Comparison of ENCODE assay signal across 15 cellular contexts in genomic region chr3:58627580-58627894, GRCh38. TPM values are rescaled to one million over a fixed set of nuclear protein-coding genes. Genes with fewer than 3 reads are reported as not detected.
A peak's percentile ranks its signal among the peaks of the same experiment; 100 is the strongest.
DNase-seq lines count a peak whose midpoint lies in the region; ATAC-seq and TF ChIP-seq lines count a peak whose summit lies in the region.
"Had no signal": no experiment of that assay in that cellular context is flagged by ENCODE, and none has a peak within 500 bp of the region (broad histone marks: within the 10 kb centered on the region; RNA-seq: fewer than 3 reads in every experiment).

No MANE protein-coding gene starts in this region.

- ATAC-seq in lung (ENCODE audit: insufficient read depth, low FRiP score) (no peak), HG03565 (IDR thresholded peaks at IDR 0.05; ENCODE audit: unreplicated experiment) (no peak), HG02623 (IDR thresholded peaks at IDR 0.05; ENCODE audit: unreplicated experiment) (no peak)
- ATAC-seq: HCT116 had no signal

- 56% methylated on average over 3 of the region's 3 CpGs for WGBS in esophagus muscularis mucosa
- WGBS in lung, 2 donors: 31 to 55% methylated on average over 3 of the region's 3 CpGs

- H3K9me3 Mint-ChIP-seq in MCF 10A (ENCODE audit: unreplicated experiment): no peaks in the 10 kb centered on the region
- H3K9me3 Mint-ChIP-seq: activated naive CD8-positive, alpha-beta T cell treated with anti-CD3 and anti-CD28 coated beads for 36 hours had no signal

- TF ChIP-seq POLR2A in breast epithelium (IDR thresholded peaks at IDR 0.05) (no peak), esophagus muscularis mucosa (IDR thresholded peaks at IDR 0.05; ENCODE audit: low read depth) (no peak)

- H3K27me3 Mint-ChIP-seq in MCF 10A (ENCODE audit: insufficient read depth, unreplicated experiment): no peaks in the 10 kb centered on the region
- H3K27me3 Mint-ChIP-seq: activated naive CD8-positive, alpha-beta T cell treated with anti-CD3 and anti-CD28 coated beads for 36 hours had no signal

- TF ChIP-seq EP300 in esophagus muscularis mucosa (IDR thresholded peaks at IDR 0.05): no peak

- peak overlapping the region in 2 of 3 donors; percentile 0 to 34 for H3K4me3 ChIP-seq in breast epithelium
- no peak overlapping the region for H3K4me3 ChIP-seq in esophagus muscularis mucosa
- H3K4me3 ChIP-seq in lung: no peak overlapping the region

- peaks cover 5% of the 10 kb centered on the region for H3K4me1 Mint-ChIP-seq in MCF 10A (ENCODE audit: insufficient read depth, unreplicated experiment)
- H3K4me1 Mint-ChIP-seq: activated naive CD8-positive, alpha-beta T cell treated with anti-CD3 and anti-CD28 coated beads for 36 hours had no signal

- CTCF ChIA-PET in MCF 10A (lab: Yijun Ruan, JAX): interaction anchor here (0.6 to 14.9 kb wide), 8 partner anchors 12 to 320 kb away, joined by 3 to 358 read pairs (median 4); partner anchors contain the start of gene FAM107A

- H3K4me1 ChIP-seq in breast epithelium (peaks cover 0 to 24% of the 10 kb centered on the region in 2 donors), esophagus muscularis mucosa (peaks cover 37 to 40% (median 37%) of the 10 kb centered on the region in 4 donors), lung (ENCODE audit: control insufficient read depth in 2 of 2, insufficient read depth in 2 of 2, low read length in 2 of 2) (peaks cover 0 to 19% of the 10 kb centered on the region in 2 donors)

- no peak overlapping the region for H3K4me3 Mint-ChIP-seq in MCF 10A (ENCODE audit: unreplicated experiment)
- H3K4me3 Mint-ChIP-seq: activated naive CD8-positive, alpha-beta T cell treated with anti-CD3 and anti-CD28 coated beads for 36 hours had no signal

- intact Hi-C loops in breast epithelium (cut with DNase I; ENCODE audit: low total_unique reads): no loop called here
- intact Hi-C loops in MCF 10A (cut with micrococcal nuclease): no loop called here
- intact Hi-C loops in esophagus muscularis mucosa (cut with DNase I): loop anchor here (5.0 kb wide), 1 partner anchor 40 kb away; no protein-coding TSS in a partner anchor

- no peak for TF ChIP-seq CTCF in breast epithelium (IDR thresholded peaks at IDR 0.05)
- no peak for TF ChIP-seq CTCF in MCF 10A (IDR thresholded peaks at IDR 0.05; ENCODE audit: unreplicated experiment)
- TF ChIP-seq CTCF in esophagus muscularis mucosa (IDR thresholded peaks at IDR 0.05): no peak
- no peak for TF ChIP-seq CTCF in lung (IDR thresholded peaks at IDR 0.05; ENCODE audit: control extremely low read depth, extremely low read depth)

- DNase-seq in breast epithelium (ENCODE audit: low spot score in 2 of 2): peak in 1 of 2 donors; percentile 29
- DNase-seq in MCF 10A (ENCODE audit: unreplicated experiment): no peak
- DNase-seq in esophagus muscularis mucosa (ENCODE audit: extremely low spot score): no peak
- DNase-seq in lung (ENCODE audit: low spot score): peak; percentile 36
- no peak for DNase-seq in NCI-H774 (lab: John Stamatoyannopoulos, UW)
- no peak for DNase-seq in SHP77 treated with DMSO at 0.1 percent for 48 hours (lab: John Stamatoyannopoulos, UW)
- DNase-seq: ACHN; activated naive CD8-positive, alpha-beta T cell treated with anti-CD3 and anti-CD28 coated beads for 36 hours; DMS53; Kasumi-1; midbrain; RPMI8226 had no signal

- H3K27me3 ChIP-seq in breast epithelium (no peaks in the 10 kb centered on the region), esophagus muscularis mucosa (peaks cover 0 to 4% (median 0%) of the 10 kb centered on the region in 4 donors), lung (ENCODE audit: control insufficient read depth, insufficient read depth) (no peaks in the 10 kb centered on the region)

- POLR2A ChIA-PET in MCF 10A (lab: Yijun Ruan, JAX): interaction anchor here (0.8 kb wide), 1 partner anchor 30 kb away, joined by 4 read pairs; no protein-coding TSS in a partner anchor

- H3K27ac Mint-ChIP-seq in MCF 10A (ENCODE audit: low read depth, unreplicated experiment): no peak overlapping the region
- H3K27ac Mint-ChIP-seq: activated naive CD8-positive, alpha-beta T cell treated with anti-CD3 and anti-CD28 coated beads for 36 hours had no signal

- H3K27ac ChIP-seq in breast epithelium (peak overlapping the region; percentile 67 to 71), esophagus muscularis mucosa (replicated peaks in 1 of 4) (peak overlapping the region in 3 of 4 donors; percentile 48 to 71 (median 70)), lung (ENCODE audit: low read depth in 1 of 2, low read length in 1 of 2) (peak overlapping the region in 1 of 2 donors; percentile 42)

- H3K36me3 ChIP-seq in breast epithelium (no peaks in the 10 kb centered on the region), esophagus muscularis mucosa (no peaks in the 10 kb centered on the region), lung (ENCODE audit: control insufficient read depth in 2 of 2, insufficient read depth in 2 of 2, low read length in 2 of 2) (no peaks in the 10 kb centered on the region)

- no TSS peak for BruUV-seq in MCF 10A (replicated peaks; lab: Mats Ljungman, UMichigan)

- no peaks in the 10 kb centered on the region for H3K9me3 ChIP-seq in breast epithelium
- H3K9me3 ChIP-seq in esophagus muscularis mucosa: no peaks in the 10 kb centered on the region
- H3K9me3 ChIP-seq in lung (ENCODE audit: control insufficient read depth in 2 of 2, insufficient read depth in 1 of 2, low read length in 1 of 2): no peaks in the 10 kb centered on the region

- H3K36me3 Mint-ChIP-seq in MCF 10A (ENCODE audit: insufficient read depth, unreplicated experiment): no peaks in the 10 kb centered on the region
- H3K36me3 Mint-ChIP-seq: activated naive CD8-positive, alpha-beta T cell treated with anti-CD3 and anti-CD28 coated beads for 36 hours had no signal

RNA-seq across cellular contexts. Expression of gene FAM3D, which starts 39.0 kb away (rescaled TPM):
- 10 to 100 TPM in 1 of 3 donors, 1 to 10 TPM in 1, not detected in 1; 4.3 to 17.6 TPM for total RNA-seq in breast epithelium
- total RNA-seq in MCF 10A (2022): not detected in 2 replicates
- total RNA-seq in esophagus muscularis mucosa: not detected
- 10 to 100 TPM in 1 of 2 donors, 1 to 10 TPM in 1; 3.2 to 14.1 TPM for total RNA-seq in lung
- 10 to 100 TPM in 1 of 2 donors, 1 to 10 TPM in 1; 9.0 to 15.1 TPM for polyA plus RNA-seq in lung
- total RNA-seq: activated naive CD8-positive, alpha-beta T cell treated with anti-CD3 and anti-CD28 coated beads for 36 hours had no signal

RNA-seq across cellular contexts. Expression of gene FAM107A, which starts 50.3 kb away (rescaled TPM):
- 10 to 100 TPM; 17.7 to 64.5 (median 31.9) TPM for total RNA-seq in breast epithelium
- total RNA-seq in MCF 10A (2022): not detected in 2 replicates
- total RNA-seq in esophagus muscularis mucosa: 100 to 1,000 TPM in 2 of 4 donors, 10 to 100 TPM in 2; 35.7 to 107 (median 92.7) TPM
- total RNA-seq in lung: 10 to 100 TPM in 1 of 2 donors, 1 to 10 TPM in 1; 4.2 to 83.6 TPM
- polyA plus RNA-seq in lung: 10 to 100 TPM; 21.3 to 48.1 TPM
- total RNA-seq: activated naive CD8-positive, alpha-beta T cell treated with anti-CD3 and anti-CD28 coated beads for 36 hours had no signal

Comparison
In these comparisons a context has a peak if more than half of its experiments do, and no peak if none do; other contexts are left out.
1. H3K4me3 ChIP-seq: peak in breast epithelium (2 of 3); none in esophagus muscularis mucosa (0 of 4) and lung (single experiment).